20 cellular contexts compared by ENCODE assay signal in the genomic region with DNA sequence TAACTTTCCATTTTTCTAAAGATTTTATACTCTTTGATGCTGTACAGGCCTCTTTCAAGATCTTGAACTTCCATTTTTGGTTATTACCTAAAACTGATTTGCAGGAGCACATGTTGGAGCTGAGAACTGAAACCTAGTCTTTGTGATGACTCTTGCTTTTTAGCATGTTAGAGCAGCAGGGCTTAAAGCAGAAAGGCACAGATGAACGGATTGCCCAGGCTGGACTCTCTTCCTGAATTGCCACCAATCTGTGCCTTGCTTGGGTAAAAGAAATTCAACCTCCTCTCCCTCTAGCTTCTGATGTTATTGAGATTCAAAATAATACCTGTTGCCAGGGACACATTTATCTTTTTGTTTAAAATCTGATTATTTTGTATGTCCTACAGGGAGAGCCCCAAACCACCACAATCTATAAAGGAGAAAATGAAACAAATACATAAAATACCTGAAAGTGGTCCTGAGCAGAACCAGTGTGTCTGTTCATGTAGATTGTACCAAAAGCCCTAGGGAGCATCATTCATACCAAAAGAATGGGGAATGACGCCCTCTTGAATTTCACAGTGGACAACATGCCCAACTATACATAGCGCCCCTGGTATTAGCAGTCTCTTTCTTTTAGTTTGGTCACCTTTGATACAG.
DNase-seq lines count a peak whose midpoint lies in the region; ATAC-seq and TF ChIP-seq lines count a peak whose summit lies in the region.
"Had no signal": no experiment of that assay in that cellular context is flagged by ENCODE, and none has a peak within 500 bp of the region (broad histone marks: within the 10 kb centered on the region; RNA-seq: fewer than 3 reads in every experiment).

No MANE protein-coding gene starts in this region.

- in situ Hi-C loops in G401 (cut with HindIII; ENCODE audit: low sequenced_read_pairs): no loop called here

- no peaks in the 10 kb centered on the region for H3K27me3 ChIP-seq in ascending aorta
- H3K27me3 ChIP-seq: esophagus muscularis mucosa, spleen had no signal

- H3K4me1 Mint-ChIP-seq in activated T-helper 1 cell treated with anti-CD3 and anti-CD28 coated beads, Interleukin-12 subunit alpha, Interleukin-12 subunit beta, Interleukin-2, Interleukin-4 antibody, amounts not matched to agents 30 ng/mL and 10 ng/mL and 1 ng/mL, durations not matched to agents 14 hours and 24 hours and 36 hours (ENCODE audit: low read depth): no peaks in the 10 kb centered on the region
- H3K4me1 Mint-ChIP-seq: CD4-positive, CD25-positive, alpha-beta regulatory T cell; T-helper 17 cell had no signal

- no peak for TF ChIP-seq CTCF in ascending aorta (IDR thresholded peaks at IDR 0.05)

- no peaks in the 10 kb centered on the region for H3K4me1 ChIP-seq in ascending aorta
- H3K4me1 ChIP-seq: esophagus muscularis mucosa, prostate gland, spleen had no signal

- H3K9me3 Mint-ChIP-seq in activated T-helper 1 cell treated with anti-CD3 and anti-CD28 coated beads, Interleukin-12 subunit alpha, Interleukin-12 subunit beta, Interleukin-2, Interleukin-4 antibody, amounts not matched to agents 30 ng/mL and 10 ng/mL and 1 ng/mL, durations not matched to agents 14 hours and 24 hours and 36 hours: no peaks in the 10 kb centered on the region

- no peaks in the 10 kb centered on the region for H3K36me3 Mint-ChIP-seq in activated T-helper 1 cell treated with anti-CD3 and anti-CD28 coated beads, Interleukin-12 subunit alpha, Interleukin-12 subunit beta, Interleukin-2, Interleukin-4 antibody, amounts not matched to agents 30 ng/mL and 10 ng/mL and 1 ng/mL, durations not matched to agents 14 hours and 24 hours and 36 hours (ENCODE audit: low read depth)
- H3K36me3 Mint-ChIP-seq: CD4-positive, CD25-positive, alpha-beta regulatory T cell; natural killer cell treated with Interleukin-12 subunit alpha and Interleukin-12 subunit beta and Interleukin-15 and Interleukin-18, amount 100 ng/mL, for 72 hours had no signal

- no peak overlapping the region for H3K4me3 Mint-ChIP-seq in activated T-helper 1 cell treated with anti-CD3 and anti-CD28 coated beads, Interleukin-12 subunit alpha, Interleukin-12 subunit beta, Interleukin-2, Interleukin-4 antibody, amounts not matched to agents 30 ng/mL and 10 ng/mL and 1 ng/mL, durations not matched to agents 14 hours and 24 hours and 36 hours
- H3K4me3 Mint-ChIP-seq: CD4-positive, CD25-positive, alpha-beta regulatory T cell; natural killer cell treated with Interleukin-12 subunit alpha and Interleukin-12 subunit beta and Interleukin-15 and Interleukin-18, amount 100 ng/mL, for 72 hours; T-helper 17 cell had no signal

- no peaks in the 10 kb centered on the region for H3K9me3 ChIP-seq in ascending aorta
- H3K9me3 ChIP-seq: esophagus muscularis mucosa, prostate gland, spleen, thoracic aorta had no signal

- H3K36me3 ChIP-seq in ascending aorta: no peaks in the 10 kb centered on the region
- H3K36me3 ChIP-seq: esophagus muscularis mucosa, prostate gland, spleen, thoracic aorta had no signal

- H3K27ac Mint-ChIP-seq in activated T-helper 1 cell treated with anti-CD3 and anti-CD28 coated beads, Interleukin-12 subunit alpha, Interleukin-12 subunit beta, Interleukin-2, Interleukin-4 antibody, amounts not matched to agents 30 ng/mL and 10 ng/mL and 1 ng/mL, durations not matched to agents 14 hours and 24 hours and 36 hours: no peak overlapping the region
- H3K27ac Mint-ChIP-seq: CD4-positive, CD25-positive, alpha-beta regulatory T cell; natural killer cell treated with Interleukin-12 subunit alpha and Interleukin-12 subunit beta and Interleukin-15 and Interleukin-18, amount 100 ng/mL, for 72 hours; T-helper 17 cell had no signal

- ATAC-seq in Right ventricle myocardium inferior (peak; percentile 42), HG03354 (IDR thresholded peaks at IDR 0.05; ENCODE audit: poor library complexity, severe bottlenecking, unreplicated experiment) (peak; percentile 48)
- ATAC-seq: natural killer cell treated with Interleukin-12 subunit alpha and Interleukin-12 subunit beta and Interleukin-15 and Interleukin-18, amount 100 ng/mL, for 72 hours; T-helper 17 cell had no signal

- H3K27me3 Mint-ChIP-seq in activated T-helper 1 cell treated with anti-CD3 and anti-CD28 coated beads, Interleukin-12 subunit alpha, Interleukin-12 subunit beta, Interleukin-2, Interleukin-4 antibody, amounts not matched to agents 30 ng/mL and 10 ng/mL and 1 ng/mL, durations not matched to agents 14 hours and 24 hours and 36 hours (ENCODE audit: insufficient read depth): no peaks in the 10 kb centered on the region
- H3K27me3 Mint-ChIP-seq: CD4-positive, CD25-positive, alpha-beta regulatory T cell; natural killer cell treated with Interleukin-12 subunit alpha and Interleukin-12 subunit beta and Interleukin-15 and Interleukin-18, amount 100 ng/mL, for 72 hours; T-helper 17 cell had no signal

- no peak for DNase-seq in Right ventricle myocardium inferior (ENCODE audit: missing footprints)
- no peak for DNase-seq in cardiac septum (ENCODE audit: low spot score)
- DNase-seq in globus pallidus (ENCODE audit: low spot score): peak; percentile 29
- no peak for DNase-seq in activated T-helper 1 cell treated with anti-CD3 and anti-CD28 coated beads, Interleukin-12 subunit alpha, Interleukin-12 subunit beta, Interleukin-2, Interleukin-4 antibody, amounts not matched to agents 30 ng/mL and 10 ng/mL and 1 ng/mL, durations not matched to agents 14 hours and 24 hours and 36 hours (ENCODE audit: low spot score)
- DNase-seq in ascending aorta (ENCODE audit: low spot score in 2 of 2): no peak
- DNase-seq in NCI-H128 (lab: John Stamatoyannopoulos, UW; ENCODE audit: unreplicated experiment): no peak
- no peak for DNase-seq in G401 (ENCODE audit: low spot score)
- DNase-seq: CD4-positive, CD25-positive, alpha-beta regulatory T cell; mesenchymal stem cell; NCI-H2029; NCI-H510A; SIG-M5; T-helper 17 cell had no signal

- intact Hi-C loops in Right ventricle myocardium inferior (cut with DNase I): no loop called here
- intact Hi-C loops in cardiac septum (cut with DNase I): no loop called here
- intact Hi-C loops in activated T-helper 1 cell treated with anti-CD3 and anti-CD28 coated beads, Interleukin-12 subunit alpha, Interleukin-12 subunit beta, Interleukin-2, Interleukin-4 antibody, amounts not matched to agents 30 ng/mL and 10 ng/mL and 1 ng/mL, durations not matched to agents 14 hours and 24 hours and 36 hours (cut with micrococcal nuclease): no loop called here
- intact Hi-C loops in ascending aorta (cut with DNase I): no loop called here

- no peak overlapping the region for H3K4me3 ChIP-seq in ascending aorta
- H3K4me3 ChIP-seq: esophagus muscularis mucosa, prostate gland, spleen, thoracic aorta had no signal

- H3K27ac ChIP-seq in ascending aorta: peak overlapping the region in 1 of 2 donors; percentile 11
- H3K27ac ChIP-seq: 22Rv1, prostate gland, thoracic aorta had no signal
